ENCODE assay signal across 8 cellular contexts in the genomic region with DNA sequence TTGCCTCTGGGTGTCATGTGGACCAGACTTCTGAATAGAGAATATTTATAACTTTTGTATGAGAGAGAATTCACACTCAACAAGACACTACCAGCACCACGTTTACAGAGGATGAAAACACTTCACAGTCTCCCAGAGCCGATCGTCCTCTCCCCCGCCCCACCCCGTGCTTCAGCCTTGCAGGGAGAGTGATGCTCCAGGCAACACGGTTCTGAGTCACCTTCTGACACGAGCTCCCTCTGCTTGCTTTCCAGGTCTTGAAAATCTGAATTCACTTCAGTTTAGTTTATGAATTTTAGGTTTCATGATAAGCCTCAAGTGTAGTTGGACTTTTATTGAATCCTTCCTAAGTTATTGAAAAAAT. TPM values are rescaled to one million over a fixed set of nuclear protein-coding genes. Genes with fewer than 3 reads are reported as not detected.
DNase-seq lines count a peak whose midpoint lies in the region; ATAC-seq, FAIRE-seq and TF ChIP-seq lines count a peak whose summit lies in the region.

No MANE protein-coding gene starts in this region.

- no peak overlapping the region for H2AFZ ChIP-seq in HepG2 (ENCODE audit: low read length)

- TF ChIP-seq EP300 in HepG2 (IDR thresholded peaks at IDR 0.05; ENCODE audit: low read depth in 2 of 2, low read length in 2 of 2) (no peak), HepG2 (CRISPR knock-in tag; IDR thresholded peaks at IDR 0.05; ENCODE audit: borderline replicate concordance) (no peak)

- H3K4me1 ChIP-seq in Caco-2, result no peaks in the 10 kb centered on the region
- H3K4me1 ChIP-seq in HepG2 (ENCODE audit: insufficient read depth, low read length), result peaks cover 10% of the 10 kb centered on the region
- H3K4me1 ChIP-seq in naive thymus-derived CD4-positive, alpha-beta T cell (ENCODE audit: control insufficient read depth in 2 of 2, insufficient read depth in 2 of 2, low read length in 2 of 2), result no peaks in the 10 kb centered on the region

- no TSS peak for BruUV-seq in Caco-2 (replicated peaks; lab: Mats Ljungman, UMichigan)
- no TSS peak for BruUV-seq in HepG2 (replicated peaks; lab: Mats Ljungman, UMichigan)

- no peak; a peak in 1 of 4 replicates for TF ChIP-seq POLR2A in HepG2 (IDR thresholded peaks at IDR 0.05; ENCODE audit: insufficient read depth in 1 of 2, low read depth in 2 of 2, low read length in 2 of 2)

- DNase-seq in Caco-2, result peak in 1 of 2 experiments; percentile 41
- DNase-seq in HPDE6-E6E7 (ENCODE audit: extremely low spot score), result peak; percentile 89
- peak; percentile 34 for DNase-seq in astrocyte of the spinal cord (ENCODE audit: low read depth, low spot score)
- DNase-seq in HepG2 (ENCODE audit: low spot score), result no peak
- no peak for DNase-seq in naive thymus-derived CD4-positive, alpha-beta T cell
- no peak for DNase-seq in GM20000 (ENCODE audit: low spot score)
- DNase-seq in mesenteric fat pad (ENCODE audit: low spot score), result no peak
- no peak for DNase-seq in HTR-8/SVneo (ENCODE audit: insufficient read length, low spot score)

- H3K36me3 ChIP-seq in Caco-2 (ENCODE audit: control insufficient read depth, insufficient read depth, low read length) (peaks cover 6% of the 10 kb centered on the region), HepG2 (replicated peaks in 1 of 2; ENCODE audit: control insufficient read depth in 1 of 2, insufficient read depth in 2 of 2, low read length in 2 of 2) (peaks cover 19 to 68% of the 10 kb centered on the region in 2 experiments)
- H3K36me3 ChIP-seq in naive thymus-derived CD4-positive, alpha-beta T cell (ENCODE audit: control insufficient read depth in 2 of 3, insufficient read depth in 3 of 3, low read length in 3 of 3), result peaks cover 0 to 72% (median 3%) of the 10 kb centered on the region in 3 experiments

- H3K9ac ChIP-seq in HepG2 (ENCODE audit: insufficient read depth, low read depth, low read length), result no peak overlapping the region

- peak overlapping the region; percentile 78 for H3K27ac Mint-ChIP-seq in Caco-2 (ENCODE audit: unreplicated experiment)
- peak overlapping the region in 4 of 9 donors; percentile 21 to 62 (median 36) for H3K27ac Mint-ChIP-seq in naive thymus-derived CD4-positive, alpha-beta T cell

- peaks cover 84% of the 10 kb centered on the region for H3K36me3 Mint-ChIP-seq in Caco-2 (ENCODE audit: insufficient read depth, unreplicated experiment)
- H3K36me3 Mint-ChIP-seq in naive thymus-derived CD4-positive, alpha-beta T cell, result peaks cover 5 to 81% (median 39%) of the 10 kb centered on the region in 5 donors

- H3K9me3 Mint-ChIP-seq in Caco-2 (ENCODE audit: unreplicated experiment), result no peaks in the 10 kb centered on the region
- peaks cover 0 to 20% (median 0%) of the 10 kb centered on the region in 11 donors for H3K9me3 Mint-ChIP-seq in naive thymus-derived CD4-positive, alpha-beta T cell

- POLR2A ChIA-PET in Caco-2 (lab: Charles Lee), result no interaction called here
- POLR2A ChIA-PET in HepG2 (lab: Yijun Ruan, JAX), result interaction anchor here (1.2 to 1.7 kb wide), 2 partner anchors 9 to 16 kb away, joined by 3 to 4 read pairs; no protein-coding TSS in a partner anchor
- POLR2A ChIA-PET in naive thymus-derived CD4-positive, alpha-beta T cell (lab: Charles Lee), result no interaction called here

- FAIRE-seq in HepG2 (lab: Jason Lieb, UNC), result no peak
- no peak for FAIRE-seq in HTR-8/SVneo (lab: Jason Lieb, UNC)

- CTCF ChIA-PET in Caco-2 (lab: Charles Lee), result no interaction called here
- CTCF ChIA-PET in HepG2 (lab: Yijun Ruan, JAX; ENCODE audit: low intra/inter-chr PET ratio, low total read pairs), result no interaction called here
- CTCF ChIA-PET in naive thymus-derived CD4-positive, alpha-beta T cell (lab: Charles Lee), result no interaction called here

- H3K4me1 Mint-ChIP-seq in Caco-2 (ENCODE audit: low read depth, unreplicated experiment), result peaks cover 14% of the 10 kb centered on the region
- H3K4me1 Mint-ChIP-seq in naive thymus-derived CD4-positive, alpha-beta T cell, result peaks cover 0 to 31% (median 20%) of the 10 kb centered on the region in 7 donors

- no peaks in the 10 kb centered on the region for H3K27me3 Mint-ChIP-seq in Caco-2 (ENCODE audit: insufficient read depth, unreplicated experiment)
- no peaks in the 10 kb centered on the region for H3K27me3 Mint-ChIP-seq in naive thymus-derived CD4-positive, alpha-beta T cell

- no peak for TF ChIP-seq CTCF in Caco-2 (IDR thresholded peaks at IDR 0.05; ENCODE audit: insufficient read depth in 1 of 2, low read depth in 1 of 2, low read length in 1 of 2, severe bottlenecking in 1 of 2, unreplicated experiment in 1 of 2)
- no peak for TF ChIP-seq CTCF in astrocyte of the spinal cord (IDR thresholded peaks at IDR 0.05; ENCODE audit: low read depth, low read length)
- no peak for TF ChIP-seq CTCF in HepG2 (CRISPR knock-in tag; IDR thresholded peaks at IDR 0.05)
- no peak for TF ChIP-seq CTCF in GM20000 (IDR thresholded peaks at IDR 0.05; ENCODE audit: extremely low read depth, missing control alignments)

- TF ChIP-seq RAD21 in HepG2 (CRISPR knock-in tag; IDR thresholded peaks at IDR 0.05), result no peak

- no peak overlapping the region for H3K4me3 ChIP-seq in Caco-2 (ENCODE audit: low read depth, low read length)
- H3K4me3 ChIP-seq in astrocyte of the spinal cord (ENCODE audit: low read depth, low read length), result no peak overlapping the region
- H3K4me3 ChIP-seq in HepG2 (replicated peaks in 1 of 3; ENCODE audit: insufficient read depth in 1 of 3, low read depth in 2 of 3, low read length in 3 of 3), result no peak overlapping the region
- H3K4me3 ChIP-seq in naive thymus-derived CD4-positive, alpha-beta T cell (ENCODE audit: low read length), result no peak overlapping the region

- H3K4me2 ChIP-seq in HepG2 (ENCODE audit: low read depth, low read length), result no peak overlapping the region

- H3K27me3 ChIP-seq in Caco-2 (replicated peaks; ENCODE audit: control insufficient read depth, insufficient read depth, low read length) (no peaks in the 10 kb centered on the region), HepG2 (ENCODE audit: control insufficient read depth in 1 of 2, insufficient read depth in 2 of 2, low read length in 2 of 2) (no peaks in the 10 kb centered on the region)
- H3K27me3 ChIP-seq in naive thymus-derived CD4-positive, alpha-beta T cell (ENCODE audit: control insufficient read depth in 2 of 2, insufficient read depth in 2 of 2, low read length in 2 of 2), result no peaks in the 10 kb centered on the region

- 0 out of 3 replicates have a peak, but pooled peaks have one; percentile 1 for ATAC-seq in HepG2
- no peak for ATAC-seq in naive thymus-derived CD4-positive, alpha-beta T cell

- H3K9me3 ChIP-seq in Caco-2 (no peaks in the 10 kb centered on the region), HepG2 (ENCODE audit: low read length) (no peaks in the 10 kb centered on the region)
- no peaks in the 10 kb centered on the region for H3K9me3 ChIP-seq in naive thymus-derived CD4-positive, alpha-beta T cell (ENCODE audit: control insufficient read depth in 2 of 3, low read length in 3 of 3)

- peaks cover 11% of the 10 kb centered on the region for H3K79me2 ChIP-seq in HepG2 (ENCODE audit: insufficient read depth, low read length)

- H3K27ac ChIP-seq in HepG2 (ENCODE audit: extremely low read length, insufficient read depth, low read length), result no peak overlapping the region
- no peak overlapping the region for H3K27ac ChIP-seq in naive thymus-derived CD4-positive, alpha-beta T cell (ENCODE audit: low read depth, low read length)

- 94% methylated on average over 7 of the region's 7 CpGs for WGBS in HepG2 (ENCODE audit: low lambda C conversion rate)

- in situ Hi-C loops in astrocyte of the spinal cord (cut with HindIII; ENCODE audit: low sequenced_read_pairs) (no loop called here), HepG2 (cut with HindIII; ENCODE audit: extremely low pct_ligation_motif_present, low pct_unique_long_range_greater_than_20kb) (no loop called here)

- peaks cover 19% of the 10 kb centered on the region for H4K20me1 ChIP-seq in HepG2 (ENCODE audit: insufficient read depth, low read length)

- H3K4me3 Mint-ChIP-seq in Caco-2 (ENCODE audit: unreplicated experiment), result peak overlapping the region; percentile 28
- H3K4me3 Mint-ChIP-seq in naive thymus-derived CD4-positive, alpha-beta T cell, result no peak overlapping the region

- intact Hi-C loops in Caco-2 (cut with micrococcal nuclease; ENCODE audit: unreplicated experiment), result no loop called here
- intact Hi-C loops in HepG2 (cut with micrococcal nuclease; ENCODE audit: unreplicated experiment), result no loop called here
- intact Hi-C loops in naive thymus-derived CD4-positive, alpha-beta T cell (cut with micrococcal nuclease), result no loop called here

TF ChIP-seq in HepG2, 621 proteins besides CTCF, POLR2A, EP300 and RAD21 (continues in another document):
- 0 out of 2 replicates have a peak, but pooled peaks have one; percentile 15 for TF ChIP-seq NR2F2 (IDR thresholded peaks at IDR 0.05; ENCODE audit: borderline replicate concordance, low read depth)

RNA-seq across cellular contexts. Expression of a gene that starts 59.8 kb away (rescaled TPM):
- total RNA-seq in Caco-2 (2022), result 20.5 and 20.9 TPM in 2 replicates
- total RNA-seq in HepG2 (2016; rRNA removed; fragmentation: Illumina TruSeq; extraction: Trizol), result 0.18 and 0.36 TPM in 2 replicates
- total RNA-seq in HepG2 (2016; cell fraction: cytosol; rRNA removed; fragmentation: Illumina TruSeq; extraction: Trizol; ENCODE audit: low read depth), result 0.30 TPM in 1 of 2 replicates, not detected in the other
- 0.16 and 0.24 TPM in 2 replicates for total RNA-seq in HepG2 (2016; cell fraction: insoluble cytoplasmic fraction; rRNA removed; fragmentation: Illumina TruSeq; extraction: Trizol)
- 0.37 and 0.48 TPM in 2 replicates for total RNA-seq in HepG2 (2016; cell fraction: membrane; rRNA removed; fragmentation: Illumina TruSeq; extraction: Trizol)
- total RNA-seq in HepG2 (2016; cell fraction: nucleus; rRNA removed; fragmentation: Illumina TruSeq; extraction: Trizol), result not detected in 2 replicates
- polyA plus RNA-seq in HepG2 (2011; rRNA removed), result 0.18 and 0.57 TPM in 2 replicates
- 0.08 and 0.18 TPM in 2 replicates for polyA plus RNA-seq in HepG2 (2011; cell fraction: cytosol; rRNA removed)
- 0.58 and 0.95 TPM in 2 replicates for polyA plus RNA-seq in HepG2 (2011; cell fraction: nucleus; rRNA removed)
- 0.87 and 3.8 TPM in 2 replicates for polyA plus RNA-seq in HepG2 (2012)
- polyA plus RNA-seq in HepG2 (2016; cell fraction: cytosol; fragmentation: Illumina TruSeq; extraction: Trizol; ENCODE audit: low read depth), result 0.68 and 0.69 TPM in 2 replicates
- 0.49 and 0.90 TPM in 2 replicates for polyA plus RNA-seq in HepG2 (2016; cell fraction: insoluble cytoplasmic fraction; fragmentation: Illumina TruSeq; extraction: Trizol; ENCODE audit: low read depth)
- 0.89 and 1.3 TPM in 2 replicates for polyA plus RNA-seq in HepG2 (2016; cell fraction: membrane; fragmentation: Illumina TruSeq; extraction: Trizol; ENCODE audit: low read depth)
- polyA plus RNA-seq in HepG2 (2016; cell fraction: nucleus; fragmentation: Illumina TruSeq; extraction: Trizol; ENCODE audit: insufficient read depth, low read depth), result 0.38 and 0.60 TPM in 2 replicates
- polyA minus RNA-seq in HepG2 (2011; rRNA and poly(A)+ RNA removed; ENCODE audit: low replicate concordance), result 0.12 and 0.68 TPM in 2 replicates
- 0.30 TPM in 1 of 2 replicates, not detected in the other for polyA minus RNA-seq in HepG2 (2011; cell fraction: cytosol; rRNA and poly(A)+ RNA removed)
- polyA minus RNA-seq in HepG2 (2011; cell fraction: nucleus; rRNA and poly(A)+ RNA removed), result 0.25 TPM in 1 of 2 replicates, not detected in the other
- 1 to 10 TPM in 2 of 5 experiments, under 1 TPM in 2, not detected in 1; 0.22 to 1.9 (median 1.1) TPM for total RNA-seq in naive thymus-derived CD4-positive, alpha-beta T cell
- under 1 TPM; 0.17 to 0.35 TPM for polyA plus RNA-seq in naive thymus-derived CD4-positive, alpha-beta T cell
- 3.0 TPM for total RNA-seq in mesenteric fat pad

Comparison
In these comparisons a context has a peak if more than half of its experiments do, and no peak if none do; other contexts are left out.
1. DNase-seq: peak in HPDE6-E6E7 (single experiment) and astrocyte of the spinal cord (single experiment); none in HepG2 (single experiment), naive thymus-derived CD4-positive, alpha-beta T cell (0 of 9), GM20000 (single experiment), mesenteric fat pad (single experiment) and HTR-8/SVneo (single experiment).